In the genomic region with DNA sequence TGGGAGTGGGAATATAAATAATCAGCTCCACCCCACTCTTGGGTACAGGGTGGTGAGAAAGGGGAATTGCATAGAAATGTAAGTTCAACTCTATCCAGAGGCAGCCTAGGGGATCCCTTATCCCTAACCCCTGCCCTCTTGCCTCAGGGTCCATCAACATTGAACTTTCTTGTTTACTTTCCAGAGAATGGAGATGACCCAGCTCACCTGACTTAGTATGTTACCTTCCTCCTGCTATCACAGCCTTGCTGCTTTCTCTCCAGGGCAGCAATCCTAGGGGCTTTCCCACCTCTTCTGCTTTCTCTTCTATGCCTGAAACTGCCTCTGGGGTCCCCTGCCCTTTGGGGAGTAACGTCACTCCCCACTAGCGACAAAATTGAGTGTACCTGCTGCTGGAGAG, we compare ENCODE assay signal across 15 cellular contexts. TPM values are rescaled to one million over a fixed set of nuclear protein-coding genes. Genes with fewer than 3 reads are reported as not detected.
DNase-seq lines count a peak whose midpoint lies in the region; ATAC-seq, FAIRE-seq and TF ChIP-seq lines count a peak whose summit lies in the region.
"Had no signal": no experiment of that assay in that cellular context is flagged by ENCODE, and none has a peak within 500 bp of the region (broad histone marks: within the 10 kb centered on the region; RNA-seq: fewer than 3 reads in every experiment).

No MANE protein-coding gene starts in this region.

- H3K9ac ChIP-seq in iPS-15b (ENCODE audit: low read depth, low read length) = no peak overlapping the region
- H3K9ac ChIP-seq in skeletal muscle satellite cell (ENCODE audit: low read depth, low read length) = peak overlapping the region; percentile 75

- H3K4me1 Mint-ChIP-seq in CD14-positive monocyte = peaks cover 68% of the 10 kb centered on the region

- no peak for FAIRE-seq in HTR-8/SVneo (lab: Jason Lieb, UNC)

- no peaks in the 10 kb centered on the region for H3K9me3 ChIP-seq in iPS-15b (ENCODE audit: control insufficient read depth, insufficient read depth, low read length)
- H3K9me3 ChIP-seq in skeletal muscle satellite cell (replicated peaks; ENCODE audit: low read length) = no peaks in the 10 kb centered on the region

- TF ChIP-seq CTCF in CD14-positive monocyte (IDR thresholded peaks at IDR 0.05) (no peak), VCaP (conservative IDR thresholded peaks at IDR 0.05) (no peak)

- peak overlapping the region; percentile 61 for H3K27ac ChIP-seq in VCaP
- H3K27ac ChIP-seq: PC-9 had no signal

- peaks cover 0 to 1% (median 0%) of the 10 kb centered on the region in 7 donors for H3K9me3 Mint-ChIP-seq in CD14-positive monocyte

- H3K27me3 Mint-ChIP-seq in CD14-positive monocyte (ENCODE audit: low read depth in 3 of 3) = peaks cover 0 to 16% (median 13%) of the 10 kb centered on the region in 3 donors
- H3K27me3 Mint-ChIP-seq: activated naive CD8-positive, alpha-beta T cell had no signal

- DNase-seq in CD14-positive monocyte (ENCODE audit: low spot score) = no peak
- no peak for DNase-seq in HTR-8/SVneo (ENCODE audit: insufficient read length, low spot score)
- DNase-seq in activated effector memory CD4-positive, alpha-beta T cell treated with Interleukin-2 at 50 U/mL for 16 hours = no peak
- no peak for DNase-seq in iPS-NIHi11 (ENCODE audit: low spot score)
- DNase-seq: activated CD4-positive, alpha-beta T cell treated with anti-CD3 and anti-CD28 coated beads for 4 hours; NCI-H146; PC-9 had no signal

- H3K4me2 ChIP-seq in skeletal muscle satellite cell (ENCODE audit: low read length) = peak overlapping the region; percentile 95
- H3K4me2 ChIP-seq: PC-9 had no signal

- H3K27me3 ChIP-seq in iPS-15b (ENCODE audit: control insufficient read depth, insufficient read depth, low read length) (no peaks in the 10 kb centered on the region), skeletal muscle satellite cell (ENCODE audit: control insufficient read depth, insufficient read depth, low read length) (no peaks in the 10 kb centered on the region)

- peak overlapping the region; percentile 44 to 98 (median 94) for H3K27ac Mint-ChIP-seq in CD14-positive monocyte
- H3K27ac Mint-ChIP-seq: activated naive CD8-positive, alpha-beta T cell had no signal

- peaks cover 52% of the 10 kb centered on the region for H3K4me1 ChIP-seq in iPS-15b (ENCODE audit: control insufficient read depth, insufficient read depth, low read length)
- H3K4me1 ChIP-seq in skeletal muscle satellite cell (ENCODE audit: control insufficient read depth, insufficient read depth, low read length) = peaks cover 67% of the 10 kb centered on the region

- intact Hi-C loops in CD14-positive monocyte (cut with micrococcal nuclease) = no loop called here

- peak overlapping the region; percentile 93 to 95 for H3K4me3 Mint-ChIP-seq in CD14-positive monocyte
- H3K4me3 Mint-ChIP-seq: activated naive CD8-positive, alpha-beta T cell had no signal

- H3K36me3 ChIP-seq in iPS-15b (ENCODE audit: control insufficient read depth, insufficient read depth, low read length) = peaks cover 2% of the 10 kb centered on the region
- peaks cover 14% of the 10 kb centered on the region for H3K36me3 ChIP-seq in skeletal muscle satellite cell (ENCODE audit: insufficient read depth, low read length)

- H3K36me3 Mint-ChIP-seq in CD14-positive monocyte = peaks cover 49 to 54% of the 10 kb centered on the region in 2 donors
- H3K36me3 Mint-ChIP-seq: activated naive CD8-positive, alpha-beta T cell; naive thymus-derived CD4-positive, alpha-beta T cell had no signal

- H3K4me3 ChIP-seq in iPS-15b (ENCODE audit: low read depth, low read length) (peak overlapping the region; percentile 18), skeletal muscle satellite cell (ENCODE audit: low read length) (peak overlapping the region; percentile 80)
- H3K4me3 ChIP-seq: PC-9 had no signal

- ATAC-seq in GM21515 (IDR thresholded peaks at IDR 0.05; ENCODE audit: unreplicated experiment) = no peak
- ATAC-seq: HCT116; naive thymus-derived CD4-positive, alpha-beta T cell had no signal

RNA-seq across cellular contexts. Expression of gene LRP1, which starts 2.7 kb away (rescaled TPM):
- 10 to 100 TPM in 1 of 2 donors, 1 to 10 TPM in 1; 5.5 to 10.5 TPM for polyA plus RNA-seq in CD14-positive monocyte
- 237 and 303 TPM in 2 replicates for total RNA-seq in skeletal muscle satellite cell (2012; rRNA removed)

RNA-seq across cellular contexts. Expression of gene LRP1-AS, which starts 16.5 kb away (rescaled TPM):
- 1 to 10 TPM in 1 of 2 donors, under 1 TPM in 1; 0.35 to 1.5 TPM for polyA plus RNA-seq in CD14-positive monocyte
- not detected in 2 replicates for total RNA-seq in skeletal muscle satellite cell (2012; rRNA removed)
- total RNA-seq: naive thymus-derived CD4-positive, alpha-beta T cell; PC-9 had no signal
- polyA plus RNA-seq: esophagus; naive thymus-derived CD4-positive, alpha-beta T cell had no signal

RNA-seq across cellular contexts. Expression of gene STAT6, which starts 19.8 kb away (rescaled TPM):
- 100 to 1,000 TPM; 132 to 154 TPM for polyA plus RNA-seq in CD14-positive monocyte
- total RNA-seq in skeletal muscle satellite cell (2012; rRNA removed) = 91.5 and 92.8 TPM in 2 replicates

RNA-seq across cellular contexts. Expression of gene NAB2, which starts 42.0 kb away (rescaled TPM):
- polyA plus RNA-seq in CD14-positive monocyte = 1 to 10 TPM in 1 of 2 donors, under 1 TPM in 1; 1.00 to 2.7 TPM
- total RNA-seq in skeletal muscle satellite cell (2012; rRNA removed) = 41.9 and 50.2 TPM in 2 replicates

RNA-seq across cellular contexts. Expression of gene NEMP1, which starts 52.4 kb away (rescaled TPM):
- polyA plus RNA-seq in CD14-positive monocyte = 1 to 10 TPM; 1.9 to 2.2 TPM
- 9.4 and 9.8 TPM in 2 replicates for total RNA-seq in skeletal muscle satellite cell (2012; rRNA removed)
